Comparison of ENCODE assay signal across 18 cellular contexts in genomic region chr20:62056377-62056776, GRCh38. TPM values are rescaled to one million over a fixed set of nuclear protein-coding genes. Genes with fewer than 3 reads are reported as not detected.
A peak's percentile ranks its signal among the peaks of the same experiment; 100 is the strongest.
DNase-seq lines count a peak whose midpoint lies in the region; ATAC-seq, FAIRE-seq and TF ChIP-seq lines count a peak whose summit lies in the region.
"Had no signal": no experiment of that assay in that cellular context is flagged by ENCODE, and none has a peak within 500 bp of the region (broad histone marks: within the 10 kb centered on the region; RNA-seq: fewer than 3 reads in every experiment).

No MANE protein-coding gene starts in this region.

- peak; percentile 40 for FAIRE-seq in HTR-8/SVneo (lab: Jason Lieb, UNC)
- FAIRE-seq: GM12892, H1 had no signal

- no peak overlapping the region for H3K4me3 Mint-ChIP-seq in activated CD4-positive, alpha-beta T cell treated with anti-CD3 and anti-CD28 coated beads, Interleukin-2, amount 10 ng/mL, durations not matched to agents 24 days and 14 days
- H3K4me3 Mint-ChIP-seq in activated CD4-positive, alpha-beta T cell treated with anti-CD3 and anti-CD28 coated beads, Interleukin-2, amount 10 ng/mL, durations not matched to agents 7 days and 5 days = no peak overlapping the region
- H3K4me3 Mint-ChIP-seq: CD14-positive monocyte; CD8-positive, alpha-beta T cell had no signal

- intact Hi-C loops in activated CD4-positive, alpha-beta T cell treated with anti-CD3 and anti-CD28 coated beads, Interleukin-2, amount 10 ng/mL, durations not matched to agents 24 days and 14 days (cut with micrococcal nuclease) = no loop called here
- intact Hi-C loops in posterior vena cava (cut with DNase I) (no loop called here), Right ventricle myocardium inferior (cut with DNase I) (no loop called here)

- no peak for TF ChIP-seq CTCF in foreskin keratinocyte (conservative IDR thresholded peaks at IDR 0.05)

- peaks cover 23% of the 10 kb centered on the region for H3K4me1 Mint-ChIP-seq in activated CD4-positive, alpha-beta T cell treated with anti-CD3 and anti-CD28 coated beads, Interleukin-2, amount 10 ng/mL, durations not matched to agents 24 days and 14 days
- peaks cover 32% of the 10 kb centered on the region for H3K4me1 Mint-ChIP-seq in activated CD4-positive, alpha-beta T cell treated with anti-CD3 and anti-CD28 coated beads, Interleukin-2, amount 10 ng/mL, durations not matched to agents 7 days and 5 days

- H3K27me3 ChIP-seq in foreskin keratinocyte = no peaks in the 10 kb centered on the region

- no peaks in the 10 kb centered on the region for H3K36me3 Mint-ChIP-seq in activated CD4-positive, alpha-beta T cell treated with anti-CD3 and anti-CD28 coated beads, Interleukin-2, amount 10 ng/mL, durations not matched to agents 24 days and 14 days (ENCODE audit: low read depth)
- peaks cover 3% of the 10 kb centered on the region for H3K36me3 Mint-ChIP-seq in activated CD4-positive, alpha-beta T cell treated with anti-CD3 and anti-CD28 coated beads, Interleukin-2, amount 10 ng/mL, durations not matched to agents 7 days and 5 days (ENCODE audit: low read depth)
- H3K36me3 Mint-ChIP-seq: CD8-positive, alpha-beta T cell had no signal

- H3K4me1 ChIP-seq in foreskin keratinocyte = no peaks in the 10 kb centered on the region

- no peak overlapping the region for H3K27ac ChIP-seq in foreskin keratinocyte
- H3K27ac ChIP-seq: 22Rv1, HL-60 had no signal

- no peaks in the 10 kb centered on the region for H3K9me3 Mint-ChIP-seq in activated CD4-positive, alpha-beta T cell treated with anti-CD3 and anti-CD28 coated beads, Interleukin-2, amount 10 ng/mL, durations not matched to agents 24 days and 14 days
- no peaks in the 10 kb centered on the region for H3K9me3 Mint-ChIP-seq in activated CD4-positive, alpha-beta T cell treated with anti-CD3 and anti-CD28 coated beads, Interleukin-2, amount 10 ng/mL, durations not matched to agents 7 days and 5 days
- H3K9me3 Mint-ChIP-seq: CD8-positive, alpha-beta T cell had no signal

- CTCF ChIA-PET in activated CD4-positive, alpha-beta T cell treated with anti-CD3 and anti-CD28 coated beads, Interleukin-2, amount 10 ng/mL, durations not matched to agents 7 days and 5 days (lab: Charles Lee) = no interaction called here

- ATAC-seq in foreskin keratinocyte (no peak), GM21367 (IDR thresholded peaks at IDR 0.05; ENCODE audit: unreplicated experiment) (no peak), Right ventricle myocardium inferior (no peak)
- ATAC-seq: CD8-positive, alpha-beta T cell had no signal

- POLR2A ChIA-PET in activated CD4-positive, alpha-beta T cell treated with anti-CD3 and anti-CD28 coated beads, Interleukin-2, amount 10 ng/mL, durations not matched to agents 7 days and 5 days (lab: Charles Lee) = no interaction called here

- H3K27ac Mint-ChIP-seq in activated CD4-positive, alpha-beta T cell treated with anti-CD3 and anti-CD28 coated beads, Interleukin-2, amount 10 ng/mL, durations not matched to agents 24 days and 14 days = peak overlapping the region; percentile 25
- H3K27ac Mint-ChIP-seq in activated CD4-positive, alpha-beta T cell treated with anti-CD3 and anti-CD28 coated beads, Interleukin-2, amount 10 ng/mL, durations not matched to agents 7 days and 5 days = no peak overlapping the region

- DNase-seq in activated CD4-positive, alpha-beta T cell treated with anti-CD3 and anti-CD28 coated beads, Interleukin-2, amount 10 ng/mL, durations not matched to agents 24 days and 14 days = no peak
- no peak for DNase-seq in activated CD4-positive, alpha-beta T cell treated with anti-CD3 and anti-CD28 coated beads, Interleukin-2, amount 10 ng/mL, durations not matched to agents 7 days and 5 days
- DNase-seq in HTR-8/SVneo (ENCODE audit: insufficient read length, low spot score) = no peak
- peak; percentile 16 for DNase-seq in posterior vena cava (ENCODE audit: low spot score)
- no peak for DNase-seq in foreskin keratinocyte
- DNase-seq in Right ventricle myocardium inferior (ENCODE audit: missing footprints) = no peak
- DNase-seq: CD8-positive, alpha-beta T cell; COR-L47; DND-41; GDM1; HCEC 1CT; IMR-90 had no signal

- H3K27me3 Mint-ChIP-seq in activated CD4-positive, alpha-beta T cell treated with anti-CD3 and anti-CD28 coated beads, Interleukin-2, amount 10 ng/mL, durations not matched to agents 24 days and 14 days = no peaks in the 10 kb centered on the region
- no peaks in the 10 kb centered on the region for H3K27me3 Mint-ChIP-seq in activated CD4-positive, alpha-beta T cell treated with anti-CD3 and anti-CD28 coated beads, Interleukin-2, amount 10 ng/mL, durations not matched to agents 7 days and 5 days

RNA-seq across cellular contexts. Expression of gene TAF4, which starts 9.3 kb away (rescaled TPM):
- total RNA-seq in activated CD4-positive, alpha-beta T cell treated with anti-CD3 and anti-CD28 coated beads, Interleukin-2, amount 10 ng/mL, durations not matched to agents 24 days and 14 days = 25.6 and 26.6 TPM in 2 replicates
- 10 to 100 TPM; 24.2 to 32.0 TPM for total RNA-seq in activated CD4-positive, alpha-beta T cell treated with anti-CD3 and anti-CD28 coated beads, Interleukin-2, amount 10 ng/mL, durations not matched to agents 7 days and 5 days
- 10 to 100 TPM in 1 of 2 donors, 1 to 10 TPM in 1; 8.8 to 11.4 TPM for total RNA-seq in posterior vena cava
- 7.2 and 9.0 TPM in 2 replicates for total RNA-seq in foreskin keratinocyte
- polyA plus RNA-seq in foreskin keratinocyte = 3.0 and 3.2 TPM in 2 replicates
- 10.7 TPM for total RNA-seq in Right ventricle myocardium inferior
